1 cellular context compared by ENCODE assay signal in the genomic region with DNA sequence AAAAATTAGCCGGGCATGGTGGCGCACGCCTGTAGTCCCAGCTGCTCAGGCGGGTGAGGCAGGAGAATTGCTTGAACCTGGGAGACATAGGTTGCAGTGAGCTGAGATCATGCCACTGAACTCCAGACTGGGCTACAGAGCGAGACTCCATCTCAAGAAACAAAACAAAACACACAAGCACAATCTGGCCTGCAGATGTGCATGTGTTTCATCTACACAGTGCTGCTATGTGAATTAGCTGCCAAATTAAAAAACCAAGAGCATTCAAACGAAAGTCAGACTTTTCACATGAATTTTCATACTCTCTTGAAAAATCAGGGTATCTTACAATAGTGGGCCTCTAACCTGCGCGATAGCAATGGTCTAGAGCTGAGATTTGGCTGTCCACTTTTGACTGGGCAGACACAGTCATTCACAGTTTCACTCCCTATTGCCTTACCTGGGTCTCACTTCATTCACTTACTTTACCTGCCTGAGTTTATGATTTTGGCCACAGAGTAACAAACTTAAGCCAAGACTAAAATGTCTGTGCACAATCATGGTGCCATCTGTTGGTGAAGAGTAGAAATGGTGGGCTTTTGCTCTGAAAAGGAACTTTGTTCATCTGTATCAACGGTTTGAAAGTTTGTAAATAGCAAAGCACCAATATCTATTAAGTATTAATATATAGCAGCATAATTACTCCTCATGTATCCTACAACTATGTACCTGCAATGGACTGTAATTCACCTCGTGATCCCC.
TF ChIP-seq lines count a peak whose summit lies in the region.

No MANE protein-coding gene starts in this region.

TF ChIP-seq in Ishikawa, 13 proteins besides CTCF, POLR2A, EP300 and RAD21 (continued from another document):
- TF ChIP-seq, protein P1, sequence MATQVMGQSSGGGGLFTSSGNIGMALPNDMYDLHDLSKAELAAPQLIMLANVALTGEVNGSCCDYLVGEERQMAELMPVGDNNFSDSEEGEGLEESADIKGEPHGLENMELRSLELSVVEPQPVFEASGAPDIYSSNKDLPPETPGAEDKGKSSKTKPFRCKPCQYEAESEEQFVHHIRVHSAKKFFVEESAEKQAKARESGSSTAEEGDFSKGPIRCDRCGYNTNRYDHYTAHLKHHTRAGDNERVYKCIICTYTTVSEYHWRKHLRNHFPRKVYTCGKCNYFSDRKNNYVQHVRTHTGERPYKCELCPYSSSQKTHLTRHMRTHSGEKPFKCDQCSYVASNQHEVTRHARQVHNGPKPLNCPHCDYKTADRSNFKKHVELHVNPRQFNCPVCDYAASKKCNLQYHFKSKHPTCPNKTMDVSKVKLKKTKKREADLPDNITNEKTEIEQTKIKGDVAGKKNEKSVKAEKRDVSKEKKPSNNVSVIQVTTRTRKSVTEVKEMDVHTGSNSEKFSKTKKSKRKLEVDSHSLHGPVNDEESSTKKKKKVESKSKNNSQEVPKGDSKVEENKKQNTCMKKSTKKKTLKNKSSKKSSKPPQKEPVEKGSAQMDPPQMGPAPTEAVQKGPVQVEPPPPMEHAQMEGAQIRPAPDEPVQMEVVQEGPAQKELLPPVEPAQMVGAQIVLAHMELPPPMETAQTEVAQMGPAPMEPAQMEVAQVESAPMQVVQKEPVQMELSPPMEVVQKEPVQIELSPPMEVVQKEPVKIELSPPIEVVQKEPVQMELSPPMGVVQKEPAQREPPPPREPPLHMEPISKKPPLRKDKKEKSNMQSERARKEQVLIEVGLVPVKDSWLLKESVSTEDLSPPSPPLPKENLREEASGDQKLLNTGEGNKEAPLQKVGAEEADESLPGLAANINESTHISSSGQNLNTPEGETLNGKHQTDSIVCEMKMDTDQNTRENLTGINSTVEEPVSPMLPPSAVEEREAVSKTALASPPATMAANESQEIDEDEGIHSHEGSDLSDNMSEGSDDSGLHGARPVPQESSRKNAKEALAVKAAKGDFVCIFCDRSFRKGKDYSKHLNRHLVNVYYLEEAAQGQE (IDR thresholded peaks at IDR 0.05; ENCODE audit: low read depth): no peak
- no peak for TF ChIP-seq CEBPB (IDR thresholded peaks at IDR 0.05)
- TF ChIP-seq TCF12 (IDR thresholded peaks at IDR 0.05; ENCODE audit: low read depth): no peak
- TF ChIP-seq, protein P2, sequence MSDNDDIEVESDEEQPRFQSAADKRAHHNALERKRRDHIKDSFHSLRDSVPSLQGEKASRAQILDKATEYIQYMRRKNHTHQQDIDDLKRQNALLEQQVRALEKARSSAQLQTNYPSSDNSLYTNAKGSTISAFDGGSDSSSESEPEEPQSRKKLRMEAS (IDR thresholded peaks at IDR 0.05): no peak
